ENCODE assay signal across 38 cellular contexts in genomic region chr12:65786041-65786440, GRCh38. TPM values are rescaled to one million over a fixed set of nuclear protein-coding genes. Genes with fewer than 3 reads are reported as not detected.
"Had no signal": no experiment of that assay in that cellular context is flagged by ENCODE, and none has a peak within 500 bp of the region (broad histone marks: within the 10 kb centered on the region; RNA-seq: fewer than 3 reads in every experiment).

No MANE protein-coding gene starts in this region.

- H3K36me3 Mint-ChIP-seq: activated naive CD4-positive, alpha-beta T cell treated with anti-CD3 and anti-CD28 coated beads, Interleukin-2, amount 10 ng/mL, durations not matched to agents 7 days and 5 days; activated naive CD4-positive, alpha-beta T cell treated with anti-CD3 and anti-CD28 coated beads, Interleukin-2, amount 50 U/mL, for 24 hours; activated naive CD4-positive, alpha-beta T cell treated with anti-CD3 and anti-CD28 coated beads, Interleukin-2, amount 50 U/mL, for 72 hours; activated naive CD8-positive, alpha-beta T cell; activated naive CD8-positive, alpha-beta T cell treated with anti-CD3 and anti-CD28 coated beads for 36 hours; activated naive CD8-positive, alpha-beta T cell treated with anti-CD3 and anti-CD28 coated beads, Interleukin-2, amount 10 ng/mL, durations not matched to agents 7 days and 5 days; brain had no signal

- DNase-seq: activated effector memory CD4-positive, alpha-beta T cell treated with anti-CD3 and anti-CD28 coated beads, Interleukin-2, amount 50 U/mL, for 16 hours; activated effector memory CD4-positive, alpha-beta T cell treated with Interleukin-2 at 50 U/mL for 16 hours; activated gamma-delta T cell; activated gamma-delta T cell treated with Interleukin-2 at 50 U/mL for 16 hours; activated naive CD4-positive, alpha-beta T cell; activated naive CD4-positive, alpha-beta T cell treated with anti-CD3 and anti-CD28 coated beads for 36 hours; activated naive CD4-positive, alpha-beta T cell treated with anti-CD3 and anti-CD28 coated beads, Interleukin-2, amount 10 ng/mL, durations not matched to agents 7 days and 5 days; activated naive CD4-positive, alpha-beta T cell treated with anti-CD3 and anti-CD28 coated beads, Interleukin-2, amount 50 U/mL, for 16 hours; activated naive CD4-positive, alpha-beta T cell treated with Interleukin-2 at 50 U/mL for 16 hours; activated naive CD8-positive, alpha-beta T cell treated with anti-CD3 and anti-CD28 coated beads for 36 hours; activated naive CD8-positive, alpha-beta T cell treated with anti-CD3 and anti-CD28 coated beads, Interleukin-2, amount 10 ng/mL, durations not matched to agents 7 days and 5 days; activated naive CD8-positive, alpha-beta T cell treated with anti-CD3 and anti-CD28 coated beads, Interleukin-2, amount 50 U/mL, for 24 hours; activated T-cell treated with anti-CD3 and anti-CD28 coated beads, Interleukin-2, amount 50 U/mL, for 1 hour; activated T-cell treated with anti-CD3 and anti-CD28 coated beads, Interleukin-2, amount 50 U/mL, for 24 hours; activated T-cell treated with anti-CD3 and anti-CD28 coated beads, Interleukin-2, amount 50 U/mL, for 4 hours; activated T-cell treated with anti-CD3 and anti-CD28 coated beads, Interleukin-2, amount 50 U/mL, for 48 hours; activated T-cell treated with anti-CD3 and anti-CD28 coated beads, Interleukin-2, amount 50 U/mL, for 72 hours; adrenal gland; amniotic stem cell; amygdala; anterior cingulate cortex; aorta; body of pancreas; brain microvascular endothelial cell; caudate nucleus; central memory CD4-positive, alpha-beta T cell; cerebellar nuclear complex had no signal

- H3K27ac Mint-ChIP-seq: activated naive CD4-positive, alpha-beta T cell treated with anti-CD3 and anti-CD28 coated beads for 36 hours; activated naive CD4-positive, alpha-beta T cell treated with anti-CD3 and anti-CD28 coated beads, Interleukin-2, amount 10 ng/mL, durations not matched to agents 7 days and 5 days; activated naive CD4-positive, alpha-beta T cell treated with anti-CD3 and anti-CD28 coated beads, Interleukin-2, amount 50 U/mL, for 24 hours; activated naive CD4-positive, alpha-beta T cell treated with anti-CD3 and anti-CD28 coated beads, Interleukin-2, amount 50 U/mL, for 72 hours; activated naive CD8-positive, alpha-beta T cell; activated naive CD8-positive, alpha-beta T cell treated with anti-CD3 and anti-CD28 coated beads for 36 hours; activated naive CD8-positive, alpha-beta T cell treated with anti-CD3 and anti-CD28 coated beads, Interleukin-2, amount 10 ng/mL, durations not matched to agents 7 days and 5 days; activated naive CD8-positive, alpha-beta T cell treated with anti-CD3 and anti-CD28 coated beads, Interleukin-2, amount 50 U/mL, for 24 hours; activated T-cell treated with anti-CD3 and anti-CD28 coated beads, Interleukin-2, amount 50 U/mL, for 24 hours; activated T-cell treated with anti-CD3 and anti-CD28 coated beads, Interleukin-2, amount 50 U/mL, for 72 hours; activated T-helper 1 cell treated with anti-CD3 and anti-CD28 coated beads, Interleukin-12 subunit alpha, Interleukin-12 subunit beta, Interleukin-2, Interleukin-4 antibody, amounts not matched to agents 30 ng/mL and 10 ng/mL and 1 ng/mL, durations not matched to agents 14 hours and 24 hours and 36 hours; activated T-helper 17 cell treated with anti-CD3 and anti-CD28 coated beads, Interleukin-2, amount 50 U/mL, for 72 hours; activated T-helper 2 cell treated with anti-CD3 and anti-CD28 coated beads, Interferon-gamma antibody, Interleukin-2, Interleukin-4, amounts not matched to agents 10 μg/mL and 5 μg/mL and 100 μg/mL, durations not matched to agents 14 hours and 24 hours and 36 hours; brain had no signal

- H3K4me3 ChIP-seq: adrenal gland, ascending aorta, body of pancreas, breast epithelium, cardiac muscle cell had no signal

- H3K4me3 Mint-ChIP-seq: activated naive CD4-positive, alpha-beta T cell treated with anti-CD3 and anti-CD28 coated beads for 36 hours; activated naive CD4-positive, alpha-beta T cell treated with anti-CD3 and anti-CD28 coated beads, Interleukin-2, amount 10 ng/mL, durations not matched to agents 7 days and 5 days; activated naive CD4-positive, alpha-beta T cell treated with anti-CD3 and anti-CD28 coated beads, Interleukin-2, amount 50 U/mL, for 24 hours; activated naive CD8-positive, alpha-beta T cell; activated naive CD8-positive, alpha-beta T cell treated with anti-CD3 and anti-CD28 coated beads for 36 hours; activated naive CD8-positive, alpha-beta T cell treated with anti-CD3 and anti-CD28 coated beads, Interleukin-2, amount 10 ng/mL, durations not matched to agents 7 days and 5 days; activated naive CD8-positive, alpha-beta T cell treated with anti-CD3 and anti-CD28 coated beads, Interleukin-2, amount 50 U/mL, for 24 hours; activated T-cell treated with anti-CD3 and anti-CD28 coated beads, Interleukin-2, amount 50 U/mL, for 24 hours; activated T-cell treated with anti-CD3 and anti-CD28 coated beads, Interleukin-2, amount 50 U/mL, for 4 hours; activated T-cell treated with anti-CD3 and anti-CD28 coated beads, Interleukin-2, amount 50 U/mL, for 72 hours; activated T-helper 1 cell treated with anti-CD3 and anti-CD28 coated beads, Interleukin-12 subunit alpha, Interleukin-12 subunit beta, Interleukin-2, Interleukin-4 antibody, amounts not matched to agents 30 ng/mL and 10 ng/mL and 1 ng/mL, durations not matched to agents 14 hours and 24 hours and 36 hours; activated T-helper 17 cell treated with anti-CD3 and anti-CD28 coated beads, Interleukin-2, amount 50 U/mL, for 72 hours; brain; central memory CD8-positive, alpha-beta T cell had no signal

- H3K4me1 Mint-ChIP-seq: activated naive CD4-positive, alpha-beta T cell treated with anti-CD3 and anti-CD28 coated beads, Interleukin-2, amount 10 ng/mL, durations not matched to agents 7 days and 5 days; activated naive CD4-positive, alpha-beta T cell treated with anti-CD3 and anti-CD28 coated beads, Interleukin-2, amount 50 U/mL, for 24 hours; activated naive CD8-positive, alpha-beta T cell treated with anti-CD3 and anti-CD28 coated beads for 36 hours; activated naive CD8-positive, alpha-beta T cell treated with anti-CD3 and anti-CD28 coated beads, Interleukin-2, amount 10 ng/mL, durations not matched to agents 7 days and 5 days; activated naive CD8-positive, alpha-beta T cell treated with anti-CD3 and anti-CD28 coated beads, Interleukin-2, amount 50 U/mL, for 24 hours; activated T-helper 17 cell treated with anti-CD3 and anti-CD28 coated beads, Interleukin-2, amount 50 U/mL, for 72 hours; central memory CD8-positive, alpha-beta T cell had no signal

- H3K27me3 ChIP-seq: ascending aorta, body of pancreas, brain microvascular endothelial cell, breast epithelium, cardiac muscle cell had no signal

- ATAC-seq: activated naive CD4-positive, alpha-beta T cell treated with anti-CD3 and anti-CD28 coated beads, Interleukin-2, amount 50 U/mL, for 72 hours; activated naive CD8-positive, alpha-beta T cell treated with anti-CD3 and anti-CD28 coated beads, Interleukin-2, amount 50 U/mL, for 24 hours; activated T-cell treated with anti-CD3 and anti-CD28 coated beads, Interleukin-2, amount 50 U/mL, for 4 hours; activated T-cell treated with anti-CD3 and anti-CD28 coated beads, Interleukin-2, amount 50 U/mL, for 72 hours; activated T-helper 17 cell treated with anti-CD3 and anti-CD28 coated beads, Interleukin-2, amount 50 U/mL, for 72 hours; body of pancreas had no signal

- H3K4me1 ChIP-seq: adrenal gland, ascending aorta, body of pancreas, breast epithelium had no signal

- H3K9me3 ChIP-seq: adrenal gland, ascending aorta, body of pancreas, breast epithelium had no signal

- H3K36me3 ChIP-seq: adrenal gland, ascending aorta, brain microvascular endothelial cell, breast epithelium, cardiac muscle cell had no signal

- H3K27me3 Mint-ChIP-seq: activated naive CD4-positive, alpha-beta T cell treated with anti-CD3 and anti-CD28 coated beads, Interleukin-2, amount 10 ng/mL, durations not matched to agents 7 days and 5 days had no signal

- H3K9me3 Mint-ChIP-seq: activated naive CD4-positive, alpha-beta T cell treated with anti-CD3 and anti-CD28 coated beads for 36 hours; activated naive CD4-positive, alpha-beta T cell treated with anti-CD3 and anti-CD28 coated beads, Interleukin-2, amount 10 ng/mL, durations not matched to agents 7 days and 5 days; activated naive CD4-positive, alpha-beta T cell treated with anti-CD3 and anti-CD28 coated beads, Interleukin-2, amount 50 U/mL, for 24 hours; activated naive CD4-positive, alpha-beta T cell treated with anti-CD3 and anti-CD28 coated beads, Interleukin-2, amount 50 U/mL, for 72 hours; activated naive CD8-positive, alpha-beta T cell treated with anti-CD3 and anti-CD28 coated beads for 36 hours; activated naive CD8-positive, alpha-beta T cell treated with anti-CD3 and anti-CD28 coated beads, Interleukin-2, amount 10 ng/mL, durations not matched to agents 7 days and 5 days; activated naive CD8-positive, alpha-beta T cell treated with anti-CD3 and anti-CD28 coated beads, Interleukin-2, amount 50 U/mL, for 24 hours; activated T-cell treated with anti-CD3 and anti-CD28 coated beads, Interleukin-2, amount 50 U/mL, for 24 hours; activated T-cell treated with anti-CD3 and anti-CD28 coated beads, Interleukin-2, amount 50 U/mL, for 4 hours; activated T-cell treated with anti-CD3 and anti-CD28 coated beads, Interleukin-2, amount 50 U/mL, for 72 hours; activated T-helper 1 cell treated with anti-CD3 and anti-CD28 coated beads, Interleukin-12 subunit alpha, Interleukin-12 subunit beta, Interleukin-2, Interleukin-4 antibody, amounts not matched to agents 30 ng/mL and 10 ng/mL and 1 ng/mL, durations not matched to agents 14 hours and 24 hours and 36 hours; activated T-helper 17 cell treated with anti-CD3 and anti-CD28 coated beads, Interleukin-2, amount 50 U/mL, for 72 hours; activated T-helper 2 cell treated with anti-CD3 and anti-CD28 coated beads, Interferon-gamma antibody, Interleukin-2, Interleukin-4, amounts not matched to agents 10 μg/mL and 5 μg/mL and 100 μg/mL, durations not matched to agents 14 hours and 24 hours and 36 hours; brain had no signal

- H3K27ac ChIP-seq: adrenal gland, ascending aorta, body of pancreas, brain microvascular endothelial cell, breast epithelium, cardiac muscle cell had no signal

RNA-seq across cellular contexts. Expression of gene HMGA2, which starts 38.2 kb away (rescaled TPM):
- total RNA-seq: activated naive CD4-positive, alpha-beta T cell treated with anti-CD3 and anti-CD28 coated beads for 36 hours; activated naive CD8-positive, alpha-beta T cell treated with anti-CD3 and anti-CD28 coated beads for 36 hours; activated naive CD8-positive, alpha-beta T cell treated with anti-CD3 and anti-CD28 coated beads, Interleukin-2, amount 10 ng/mL, durations not matched to agents 7 days and 5 days; activated T-cell treated with anti-CD3 and anti-CD28 coated beads, Interleukin-2, amount 50 U/mL, for 72 hours; activated T-helper 17 cell treated with anti-CD3 and anti-CD28 coated beads, Interleukin-2, amount 50 U/mL, for 72 hours; activated T-helper 2 cell treated with anti-CD3 and anti-CD28 coated beads, Interferon-gamma antibody, Interleukin-2, Interleukin-4, amounts not matched to agents 10 μg/mL and 5 μg/mL and 100 μg/mL, durations not matched to agents 14 hours and 24 hours and 36 hours; ascending aorta had no signal
